32 cellular contexts compared by ENCODE assay signal in genomic region chr9:95344735-95345134, GRCh38.
"Had no signal": no experiment of that assay in that cellular context is flagged by ENCODE, and none has a peak within 500 bp of the region (broad histone marks: within the 10 kb centered on the region; RNA-seq: fewer than 3 reads in every experiment).

No MANE protein-coding gene starts in this region.

- H3K9me3 ChIP-seq: gastrocnemius medialis, heart right ventricle had no signal

- H3K36me3 Mint-ChIP-seq: activated naive CD4-positive, alpha-beta T cell treated with anti-CD3 and anti-CD28 coated beads, Interleukin-2, amount 10 ng/mL, durations not matched to agents 7 days and 5 days; activated naive CD4-positive, alpha-beta T cell treated with anti-CD3 and anti-CD28 coated beads, Interleukin-2, amount 50 U/mL, for 72 hours; activated naive CD8-positive, alpha-beta T cell treated with anti-CD3 and anti-CD28 coated beads, Interleukin-2, amount 10 ng/mL, durations not matched to agents 7 days and 5 days; WTC11 had no signal

- H3K9me3 Mint-ChIP-seq: activated CD4-positive, alpha-beta memory T cell treated with anti-CD3 and anti-CD28 coated beads, Interleukin-2, amount 10 ng/mL, durations not matched to agents 7 days and 5 days; activated CD4-positive, alpha-beta T cell treated with anti-CD3 and anti-CD28 coated beads, Interleukin-2, amount 10 ng/mL, durations not matched to agents 7 days and 5 days; activated naive CD4-positive, alpha-beta T cell treated with anti-CD3 and anti-CD28 coated beads, Interleukin-2, amount 50 U/mL, for 72 hours; activated naive CD8-positive, alpha-beta T cell treated with anti-CD3 and anti-CD28 coated beads, Interleukin-2, amount 10 ng/mL, durations not matched to agents 7 days and 5 days; activated T-cell treated with anti-CD3 and anti-CD28 coated beads, Interleukin-2, amount 50 U/mL, for 24 hours; activated T-cell treated with anti-CD3 and anti-CD28 coated beads, Interleukin-2, amount 50 U/mL, for 72 hours; central memory CD8-positive, alpha-beta T cell; dendritic cell treated with granulocyte-macrophage colony-stimulating factor and Interleukin-4, amounts not matched to agents 40 ng/mL and 50 ng/mL, for 4 days; endodermal cell; WTC11 had no signal

- H3K27ac Mint-ChIP-seq: activated CD4-positive, alpha-beta memory T cell treated with anti-CD3 and anti-CD28 coated beads, Interleukin-2, amount 10 ng/mL, durations not matched to agents 7 days and 5 days; activated CD4-positive, alpha-beta T cell treated with anti-CD3 and anti-CD28 coated beads, Interleukin-2, amount 10 ng/mL, durations not matched to agents 7 days and 5 days; activated naive CD4-positive, alpha-beta T cell treated with anti-CD3 and anti-CD28 coated beads, Interleukin-2, amount 10 ng/mL, durations not matched to agents 7 days and 5 days; activated naive CD4-positive, alpha-beta T cell treated with anti-CD3 and anti-CD28 coated beads, Interleukin-2, amount 50 U/mL, for 72 hours; activated naive CD8-positive, alpha-beta T cell treated with anti-CD3 and anti-CD28 coated beads, Interleukin-2, amount 10 ng/mL, durations not matched to agents 7 days and 5 days; activated T-cell treated with anti-CD3 and anti-CD28 coated beads, Interleukin-2, amount 50 U/mL, for 24 hours; activated T-cell treated with anti-CD3 and anti-CD28 coated beads, Interleukin-2, amount 50 U/mL, for 72 hours; dendritic cell treated with granulocyte-macrophage colony-stimulating factor and Interleukin-4, amounts not matched to agents 40 ng/mL and 50 ng/mL, for 4 days; endodermal cell; WTC11 had no signal

- DNase-seq: activated CD4-positive, alpha-beta memory T cell treated with anti-CD3 and anti-CD28 coated beads, Interleukin-2, amount 10 ng/mL, durations not matched to agents 7 days and 5 days; activated CD4-positive, alpha-beta T cell treated with anti-CD3 and anti-CD28 coated beads for 1 hour; activated CD4-positive, alpha-beta T cell treated with anti-CD3 and anti-CD28 coated beads for 4 hours; activated CD4-positive, alpha-beta T cell treated with anti-CD3 and anti-CD28 coated beads, Interleukin-2, amount 10 ng/mL, durations not matched to agents 7 days and 5 days; activated CD4-positive, alpha-beta T cell treated with anti-CD3 and anti-CD28 coated beads, Interleukin-2, amount 50 U/mL, for 4 hours; activated CD8-positive, alpha-beta memory T cell treated with anti-CD3 and anti-CD28 coated beads, Interleukin-2, amount 50 U/mL, for 48 hours; activated gamma-delta T cell; activated naive CD4-positive, alpha-beta T cell; activated naive CD4-positive, alpha-beta T cell treated with anti-CD3 and anti-CD28 coated beads, Interleukin-2, amount 10 ng/mL, durations not matched to agents 7 days and 5 days; activated naive CD8-positive, alpha-beta T cell treated with anti-CD3 and anti-CD28 coated beads, Interleukin-2, amount 10 ng/mL, durations not matched to agents 7 days and 5 days; activated T-cell treated with anti-CD3 and anti-CD28 coated beads for 4 hours; activated T-cell treated with anti-CD3 and anti-CD28 coated beads, Interleukin-2, amount 50 U/mL, for 24 hours; activated T-cell treated with anti-CD3 and anti-CD28 coated beads, Interleukin-2, amount 50 U/mL, for 72 hours; amniotic stem cell; anterior cingulate cortex; brain microvascular endothelial cell; dorsolateral prefrontal cortex; effector memory CD4-positive, alpha-beta T cell; endodermal cell; foreskin keratinocyte; gastrocnemius medialis; glutamatergic neuron; heart right ventricle; T-helper 2 cell had no signal

- H3K4me3 Mint-ChIP-seq: activated CD4-positive, alpha-beta memory T cell treated with anti-CD3 and anti-CD28 coated beads, Interleukin-2, amount 10 ng/mL, durations not matched to agents 7 days and 5 days; activated CD4-positive, alpha-beta T cell treated with anti-CD3 and anti-CD28 coated beads, Interleukin-2, amount 10 ng/mL, durations not matched to agents 7 days and 5 days; activated naive CD4-positive, alpha-beta T cell treated with anti-CD3 and anti-CD28 coated beads, Interleukin-2, amount 10 ng/mL, durations not matched to agents 7 days and 5 days; activated naive CD8-positive, alpha-beta T cell treated with anti-CD3 and anti-CD28 coated beads, Interleukin-2, amount 10 ng/mL, durations not matched to agents 7 days and 5 days; activated T-cell treated with anti-CD3 and anti-CD28 coated beads, Interleukin-2, amount 50 U/mL, for 24 hours; activated T-cell treated with anti-CD3 and anti-CD28 coated beads, Interleukin-2, amount 50 U/mL, for 72 hours; central memory CD8-positive, alpha-beta T cell; dendritic cell treated with granulocyte-macrophage colony-stimulating factor and Interleukin-4, amounts not matched to agents 40 ng/mL and 50 ng/mL, for 4 days; endodermal cell; WTC11 had no signal

- ATAC-seq: activated naive CD4-positive, alpha-beta T cell treated with anti-CD3 and anti-CD28 coated beads, Interleukin-2, amount 50 U/mL, for 72 hours; activated T-cell treated with anti-CD3 and anti-CD28 coated beads, Interleukin-2, amount 50 U/mL, for 72 hours; esophagus mucosa; foreskin keratinocyte; gastrocnemius medialis; heart right ventricle; WTC11 had no signal

- H3K27ac ChIP-seq: brain microvascular endothelial cell, coronary artery, dorsolateral prefrontal cortex, foreskin keratinocyte, gastrocnemius medialis, heart right ventricle, hepatocyte, VCaP had no signal

- H3K4me1 ChIP-seq: foreskin keratinocyte, gastrocnemius medialis had no signal

- H3K4me3 ChIP-seq: coronary artery, dorsolateral prefrontal cortex, gastrocnemius medialis, heart right ventricle, hepatocyte had no signal

- H3K4me1 Mint-ChIP-seq: central memory CD8-positive, alpha-beta T cell; endodermal cell; WTC11 had no signal

- H3K36me3 ChIP-seq: brain microvascular endothelial cell, gastrocnemius medialis, heart right ventricle had no signal
